In genomic region chr6:797479-798077, GRCh38 we compare ENCODE assay signal across 8 cellular contexts.
DNase-seq lines count a peak whose midpoint lies in the region; ATAC-seq and TF ChIP-seq lines count a peak whose summit lies in the region.

No MANE protein-coding gene starts in this region.

- H3K4me1 Mint-ChIP-seq in activated naive CD4-positive, alpha-beta T cell treated with anti-CD3 and anti-CD28 coated beads for 36 hours (ENCODE audit: low read depth): no peaks in the 10 kb centered on the region

- H3K27me3 ChIP-seq in heart left ventricle: peaks cover 0 to 82% (median 39%) of the 10 kb centered on the region in 9 donors

- TF ChIP-seq CTCF in AG09319 (IDR thresholded peaks at IDR 0.05; ENCODE audit: low read depth, low read length) (peak; percentile 79), GM12874 (IDR thresholded peaks at IDR 0.05; ENCODE audit: insufficient read depth, low read depth, low read length) (peak; percentile 53; the same call in 1 of the 2 replicates), heart left ventricle (IDR thresholded peaks at IDR 0.05) (peak; percentile 63 to 88 (median 80)), retinal pigment epithelial cell (conservative IDR thresholded peaks at IDR 0.05; ENCODE audit: low read depth, low read length) (peak; percentile 74)

- no peak overlapping the region for H3K4me3 Mint-ChIP-seq in activated naive CD4-positive, alpha-beta T cell treated with anti-CD3 and anti-CD28 coated beads for 36 hours

- H3K36me3 ChIP-seq in heart left ventricle: no peaks in the 10 kb centered on the region

- no peaks in the 10 kb centered on the region for H3K4me1 ChIP-seq in heart left ventricle

- DNase-seq in AG09319 (ENCODE audit: extremely low read depth, low read depth) (peak; percentile 28), NCI-H524 treated with DMSO at 0.1 percent for 48 hours (lab: John Stamatoyannopoulos, UW) (peak; percentile 19), heart left ventricle (peak in 2 of 5 donors; percentile 23 to 32), retinal pigment epithelial cell (ENCODE audit: low read depth) (peak; percentile 15)
- DNase-seq in activated naive CD4-positive, alpha-beta T cell treated with anti-CD3 and anti-CD28 coated beads for 36 hours: peak; percentile 68

- intact Hi-C loops in activated naive CD4-positive, alpha-beta T cell treated with anti-CD3 and anti-CD28 coated beads for 36 hours (cut with micrococcal nuclease): loop anchor here (1.0 to 5.0 kb wide), 3 partner anchors 520 to 600 kb away; no protein-coding TSS in a partner anchor
- intact Hi-C loops in heart left ventricle (cut with DNase I): loop anchor here (1.0 to 10.0 kb wide), 9 partner anchors 267 to 640 kb away; no protein-coding TSS in a partner anchor

- H3K9me3 Mint-ChIP-seq in activated naive CD4-positive, alpha-beta T cell treated with anti-CD3 and anti-CD28 coated beads for 36 hours: no peaks in the 10 kb centered on the region

- ATAC-seq in heart left ventricle (peak in 2 of 4 donors; percentile 53 to 65), GM21619 (IDR thresholded peaks at IDR 0.05; ENCODE audit: unreplicated experiment) (no peak), GM18502 (IDR thresholded peaks at IDR 0.05; ENCODE audit: poor library complexity, unreplicated experiment) (no peak)

- H3K27ac ChIP-seq in heart left ventricle: no peak overlapping the region

- H3K36me3 Mint-ChIP-seq in activated naive CD4-positive, alpha-beta T cell treated with anti-CD3 and anti-CD28 coated beads for 36 hours (ENCODE audit: low read depth): no peaks in the 10 kb centered on the region

- no peak for TF ChIP-seq POLR2A in heart left ventricle (IDR thresholded peaks at IDR 0.05)

- CTCF ChIA-PET in activated naive CD4-positive, alpha-beta T cell treated with anti-CD3 and anti-CD28 coated beads for 36 hours (lab: Charles Lee): interaction anchor here (0.6 to 2.8 kb wide), 10 partner anchors 16 to 599 kb away, joined by 3 to 16 read pairs (median 3); no protein-coding TSS in a partner anchor

- no peaks in the 10 kb centered on the region for H3K9me3 ChIP-seq in heart left ventricle

- 12 to 19% (median 14%) methylated on average over 5 of the region's 5 CpGs for WGBS in heart left ventricle, 4 donors

- no peak overlapping the region for H3K27ac Mint-ChIP-seq in activated naive CD4-positive, alpha-beta T cell treated with anti-CD3 and anti-CD28 coated beads for 36 hours

- H3K27me3 Mint-ChIP-seq in activated naive CD4-positive, alpha-beta T cell treated with anti-CD3 and anti-CD28 coated beads for 36 hours (ENCODE audit: low read depth): peaks cover 51% of the 10 kb centered on the region

- H3K4me3 ChIP-seq in heart left ventricle (no peak overlapping the region), retinal pigment epithelial cell (ENCODE audit: low read length) (no peak overlapping the region)
